In genomic region chr12:52190860-52191729, GRCh38 we compare ENCODE assay signal across 15 cellular contexts. TPM values are rescaled to one million over a fixed set of nuclear protein-coding genes. Genes with fewer than 3 reads are reported as not detected.
DNase-seq lines count a peak whose midpoint lies in the region; ATAC-seq, FAIRE-seq and TF ChIP-seq lines count a peak whose summit lies in the region.
"Had no signal": no experiment of that assay in that cellular context is flagged by ENCODE, and none has a peak within 500 bp of the region (broad histone marks: within the 10 kb centered on the region; RNA-seq: fewer than 3 reads in every experiment).

No MANE protein-coding gene starts in this region.

- H3K4me3 Mint-ChIP-seq in T-helper 17 cell = no peak overlapping the region
- H3K4me3 Mint-ChIP-seq: activated CD4-positive, alpha-beta T cell treated with anti-CD3 and anti-CD28 coated beads, Interleukin-2, amount 10 ng/mL, durations not matched to agents 7 days and 5 days; naive B cell had no signal

- H3K27me3 ChIP-seq in IMR-90 (ENCODE audit: control insufficient read depth, insufficient read depth, low read length) (no peaks in the 10 kb centered on the region), endothelial cell of umbilical vein (ENCODE audit: control insufficient read depth in 2 of 2, insufficient read depth in 2 of 2, low read length in 2 of 2) (no peaks in the 10 kb centered on the region), osteoblast (ENCODE audit: insufficient read depth, low read length) (no peaks in the 10 kb centered on the region)
- H3K27me3 ChIP-seq: BE2C, dorsolateral prefrontal cortex had no signal

- peaks cover 65% of the 10 kb centered on the region for H3K9me1 ChIP-seq in IMR-90 (ENCODE audit: insufficient read depth, low read length)
- no peaks in the 10 kb centered on the region for H3K9me1 ChIP-seq in endothelial cell of umbilical vein (replicated peaks; ENCODE audit: control insufficient read depth, extremely low read depth, insufficient read depth, low read length)

- POLR2A ChIA-PET in IMR-90 (lab: Charles Lee; ENCODE audit: unreplicated experiment) = no interaction called here
- POLR2A ChIA-PET in endothelial cell of umbilical vein (lab: Charles Lee) = interaction anchor here (0.5 to 1.4 kb wide), 2 partner anchors 25 to 66 kb away, joined by 3 to 13 read pairs; no protein-coding TSS in a partner anchor

- peak overlapping the region; percentile 71 for H3K18ac ChIP-seq in IMR-90 (ENCODE audit: low read depth, low read length)

- peaks cover 10% of the 10 kb centered on the region for H3K4me1 Mint-ChIP-seq in T-helper 17 cell

- no peak for TF ChIP-seq POLR2A in IMR-90 (IDR thresholded peaks at IDR 0.05; ENCODE audit: low read depth, low read length)
- TF ChIP-seq POLR2A in endothelial cell of umbilical vein (IDR thresholded peaks at IDR 0.05; ENCODE audit: low read depth, low read length) = no peak

- ATAC-seq in IMR-90 (ENCODE audit: low read depth) = no peak
- ATAC-seq in T-helper 17 cell = no peak

- peak overlapping the region; percentile 100 for H2BK120ac ChIP-seq in IMR-90 (ENCODE audit: low read depth, low read length)

- peak overlapping the region; percentile 97 for H2AK9ac ChIP-seq in IMR-90 (replicated peaks; ENCODE audit: low read depth, low read length, poor library complexity)

- 94% methylated on average over 7 of the region's 16 CpGs; no CpG with 5 or more reads in 1 of the 2 experiments for WGBS in IMR-90 (ENCODE audit: extremely low coverage in 2 of 2, insufficient read length in 1 of 2), 2 experiments

- H3K9me3 ChIP-seq in IMR-90 (ENCODE audit: control insufficient read depth, insufficient read depth, low read length) (no peaks in the 10 kb centered on the region), endothelial cell of umbilical vein (replicated peaks; ENCODE audit: control insufficient read depth, insufficient read depth, low read length) (no peaks in the 10 kb centered on the region), osteoblast (ENCODE audit: low read depth, low read length) (no peaks in the 10 kb centered on the region), T-helper 17 cell (ENCODE audit: control insufficient read depth, low read length, poor library complexity, severe bottlenecking) (no peaks in the 10 kb centered on the region)
- H3K9me3 ChIP-seq: BE2C had no signal

- H3K4me1 ChIP-seq in IMR-90 (ENCODE audit: control insufficient read depth, insufficient read depth, low read length) (peaks cover 70% of the 10 kb centered on the region), endothelial cell of umbilical vein (ENCODE audit: control insufficient read depth, extremely low read depth, insufficient read depth, low read length) (peaks cover 69% of the 10 kb centered on the region), osteoblast (ENCODE audit: insufficient read depth, low read length) (peaks cover 73% of the 10 kb centered on the region)

- H2AFZ ChIP-seq in IMR-90 (replicated peaks; ENCODE audit: low read length, poor library complexity) = peak overlapping the region; percentile 69
- H2AFZ ChIP-seq in endothelial cell of umbilical vein (ENCODE audit: low read depth, low read length) = no peak overlapping the region
- no peak overlapping the region for H2AFZ ChIP-seq in osteoblast (ENCODE audit: low read length)

- peak overlapping the region; percentile 99 for H2BK5ac ChIP-seq in IMR-90 (ENCODE audit: low read depth, low read length, poor library complexity, severe bottlenecking)

- H3K23ac ChIP-seq in IMR-90 (ENCODE audit: low read depth, low read length) = peak overlapping the region; percentile 90

- BruUV-seq in IMR-90 (replicated peaks; lab: Mats Ljungman, UMichigan) (no TSS peak), endothelial cell of umbilical vein (replicated peaks; lab: Mats Ljungman, UMichigan) (TSS peak; percentile 35)

- H3K27me3 Mint-ChIP-seq in T-helper 17 cell = peaks cover 34% of the 10 kb centered on the region

- peak overlapping the region; percentile 98 for H2AK5ac ChIP-seq in IMR-90 (ENCODE audit: low read depth, low read length)

- H4K20me1 ChIP-seq in IMR-90 (ENCODE audit: insufficient read depth, low read length) = no peaks in the 10 kb centered on the region
- H4K20me1 ChIP-seq in endothelial cell of umbilical vein (replicated peaks; ENCODE audit: control insufficient read depth, extremely low read depth, insufficient read depth, low read length) = no peaks in the 10 kb centered on the region
- no peaks in the 10 kb centered on the region for H4K20me1 ChIP-seq in osteoblast (ENCODE audit: insufficient read depth, low read length)

- FAIRE-seq in endothelial cell of umbilical vein (lab: Jason Lieb, UNC) = no peak
- FAIRE-seq: H54 had no signal

- peak; percentile 86 for DNase-seq in ACHN
- DNase-seq in IMR-90 = peak; percentile 35
- no peak for DNase-seq in endothelial cell of umbilical vein (ENCODE audit: low read depth, low spot score)
- DNase-seq in osteoblast (ENCODE audit: insufficient read length, low spot score, missing footprints) = peak; percentile 86
- no peak for DNase-seq in T-helper 17 cell
- DNase-seq in D341Med (ENCODE audit: low spot score) = no peak
- no peak for DNase-seq in midbrain (lab: John Stamatoyannopoulos, UW)
- no peak for DNase-seq in NCI-H774 (lab: John Stamatoyannopoulos, UW)
- DNase-seq: activated CD4-positive, alpha-beta T cell treated with anti-CD3 and anti-CD28 coated beads, Interleukin-2, amount 10 ng/mL, durations not matched to agents 7 days and 5 days; activated naive CD4-positive, alpha-beta T cell treated with anti-CD3 and anti-CD28 coated beads, Interleukin-2, amount 50 U/mL, for 16 hours; BE2C; dorsolateral prefrontal cortex; naive B cell; NCI-H526 treated with DMSO at 0.1 percent for 48 hours had no signal

- H2BK15ac ChIP-seq in IMR-90 (ENCODE audit: low read depth, low read length) = peak overlapping the region; percentile 72; the same call in 2 of the 3 replicates

- peak overlapping the region; percentile 79; the same call in 1 of the 2 replicates for H3K56ac ChIP-seq in IMR-90 (ENCODE audit: extremely low read depth, insufficient read depth, low read length)

- H4K8ac ChIP-seq in IMR-90 (ENCODE audit: low read depth in 2 of 2, low read length in 2 of 2) = peak overlapping the region; percentile 91 to 92

- TF ChIP-seq CTCF in IMR-90 (conservative IDR thresholded peaks at IDR 0.05; ENCODE audit: low read depth, low read length) = no peak
- TF ChIP-seq CTCF in endothelial cell of umbilical vein (IDR thresholded peaks at IDR 0.05; ENCODE audit: extremely low read depth in 1 of 2, insufficient read depth in 1 of 2, low read depth in 1 of 2, low read length in 2 of 2) = no peak
- TF ChIP-seq CTCF in osteoblast (IDR thresholded peaks at IDR 0.05; ENCODE audit: extremely low read depth, low read depth, low read length) = no peak

- H3K27ac ChIP-seq in IMR-90 (ENCODE audit: insufficient read depth, low read length) = peak overlapping the region; percentile 90
- peak overlapping the region; percentile 87 for H3K27ac ChIP-seq in endothelial cell of umbilical vein (ENCODE audit: insufficient read depth, low read depth, low read length)
- peak overlapping the region; percentile 83 for H3K27ac ChIP-seq in osteoblast (ENCODE audit: low read depth, low read length)
- H3K27ac ChIP-seq: dorsolateral prefrontal cortex had no signal

- H3K79me1 ChIP-seq in IMR-90 (ENCODE audit: low read depth in 1 of 2, low read length in 2 of 2) = peaks cover 0 to 41% of the 10 kb centered on the region in 2 experiments; a peak in 2 of 4 replicates

- peak overlapping the region; percentile 99 for H2BK20ac ChIP-seq in IMR-90 (ENCODE audit: low read depth, low read length)

- CTCF ChIA-PET in IMR-90 (lab: Yijun Ruan, JAX) = interaction anchor here (1.0 to 2.1 kb wide), 2 partner anchors 22 to 88 kb away, joined by 3 to 9 read pairs; no protein-coding TSS in a partner anchor
- CTCF ChIA-PET in endothelial cell of umbilical vein (lab: Charles Lee) = interaction anchor here (1.8 to 12.0 kb wide), 5 partner anchors 8 to 30 kb away, joined by 7 to 138 read pairs (median 10); no protein-coding TSS in a partner anchor

- intact Hi-C loops in IMR-90 (cut with micrococcal nuclease) = no loop called here
- intact Hi-C loops in endothelial cell of umbilical vein (cut with micrococcal nuclease) = no loop called here

- peak overlapping the region; percentile 93 for H4K5ac ChIP-seq in IMR-90 (ENCODE audit: low read depth, low read length)

- H4K91ac ChIP-seq in IMR-90 (ENCODE audit: insufficient read depth, low read depth, low read length) = peak overlapping the region; percentile 100

- no peaks in the 10 kb centered on the region for H3K79me2 ChIP-seq in endothelial cell of umbilical vein (ENCODE audit: control insufficient read depth, insufficient read depth, low read length)
- H3K79me2 ChIP-seq in osteoblast (ENCODE audit: insufficient read depth, low read length) = no peaks in the 10 kb centered on the region

- in situ Hi-C loops in ACHN (cut with HindIII; ENCODE audit: low pct_ligation_motif_present, low pct_unique_long_range_greater_than_20kb, low sequenced_read_pairs) (no loop called here), IMR-90 (cut with MboI; ENCODE audit: low sequenced_read_pairs) (no loop called here)

- H3K4me2 ChIP-seq in IMR-90 (ENCODE audit: low read depth, low read length) (no peak overlapping the region), endothelial cell of umbilical vein (ENCODE audit: insufficient read depth, low read length) (no peak overlapping the region), osteoblast (ENCODE audit: insufficient read depth, low read length) (peak overlapping the region; percentile 23)

- H3K36me3 ChIP-seq in IMR-90 (ENCODE audit: control insufficient read depth, insufficient read depth, low read length) = no peaks in the 10 kb centered on the region
- H3K36me3 ChIP-seq in endothelial cell of umbilical vein (ENCODE audit: control insufficient read depth in 2 of 2, extremely low read depth in 1 of 2, insufficient read depth in 2 of 2, low read length in 2 of 2) = no peaks in the 10 kb centered on the region
- no peaks in the 10 kb centered on the region for H3K36me3 ChIP-seq in osteoblast (ENCODE audit: insufficient read depth, low read length)
- H3K36me3 ChIP-seq: BE2C had no signal

- H3K4me3 ChIP-seq in IMR-90 (ENCODE audit: insufficient read depth, low read depth, low read length) = no peak overlapping the region
- H3K4me3 ChIP-seq in endothelial cell of umbilical vein (replicated peaks in 1 of 3; ENCODE audit: insufficient read depth in 1 of 3, low read depth in 1 of 3, low read length in 3 of 3) = no peak overlapping the region
- no peak overlapping the region for H3K4me3 ChIP-seq in osteoblast (ENCODE audit: insufficient read depth, low read length)
- H3K4me3 ChIP-seq: dorsolateral prefrontal cortex had no signal

- H3K27ac Mint-ChIP-seq in T-helper 17 cell = no peak overlapping the region
- H3K27ac Mint-ChIP-seq: activated CD4-positive, alpha-beta T cell treated with anti-CD3 and anti-CD28 coated beads, Interleukin-2, amount 10 ng/mL, durations not matched to agents 7 days and 5 days; naive B cell had no signal

- peak overlapping the region; percentile 99 for H3K4ac ChIP-seq in IMR-90 (ENCODE audit: low read depth, low read length)

- H3K14ac ChIP-seq in IMR-90 (replicated peaks; ENCODE audit: low read depth, low read length) = peak overlapping the region; percentile 87

- H3K9ac ChIP-seq in IMR-90 (ENCODE audit: low read depth, low read length) (peak overlapping the region; percentile 18; the same call in 1 of the 2 replicates), endothelial cell of umbilical vein (replicated peaks; ENCODE audit: extremely low read depth, insufficient read depth, low read length) (peak overlapping the region; percentile 61)

- dilution Hi-C loops in IMR-90 (cut with HindIII; ENCODE audit: low sequenced_read_pairs, unreplicated experiment) = no loop called here
- dilution Hi-C loops in endothelial cell of umbilical vein (cut with MboI; ENCODE audit: extremely low pct_ligation_motif_present, low sequenced_read_pairs) = no loop called here

- TF ChIP-seq RAD21 in IMR-90 (IDR thresholded peaks at IDR 0.05; ENCODE audit: low read length) = no peak

- no peaks in the 10 kb centered on the region for H3K36me3 Mint-ChIP-seq in T-helper 17 cell (ENCODE audit: low read depth)
- H3K36me3 Mint-ChIP-seq: naive B cell had no signal

RNA-seq across cellular contexts. Expression of gene KRT80, which starts 0.7 kb away (rescaled TPM):
- total RNA-seq in IMR-90 (2012; rRNA removed) = 0.54 and 0.56 TPM in 2 replicates
- polyA plus RNA-seq in IMR-90 (2012; rRNA removed) = 3.4 TPM in 2 replicates
- 1.2 and 2.4 TPM in 2 replicates for polyA plus RNA-seq in IMR-90 (2012; cell fraction: cytosol; rRNA removed)
- 14.7 and 18.0 TPM in 2 replicates for polyA plus RNA-seq in IMR-90 (2012; cell fraction: nucleus; rRNA removed; ENCODE audit: low replicate concordance)
- 21.7 and 23.7 TPM in 2 replicates for total RNA-seq in endothelial cell of umbilical vein
- 12.3 and 13.6 TPM in 2 replicates for polyA plus RNA-seq in endothelial cell of umbilical vein
- polyA plus RNA-seq in endothelial cell of umbilical vein (2011; cell fraction: cytosol; rRNA removed) = 14.2 and 14.7 TPM in 2 replicates
- 21.6 and 24.7 TPM in 2 replicates for polyA plus RNA-seq in endothelial cell of umbilical vein (2011; cell fraction: nucleus; rRNA removed)
- polyA plus RNA-seq in endothelial cell of umbilical vein (2012) = 6.5 and 10.4 TPM in 2 replicates
- 11.6 and 14.8 TPM in 2 replicates for polyA minus RNA-seq in endothelial cell of umbilical vein
- 68.4 TPM for polyA minus RNA-seq in endothelial cell of umbilical vein (2011; cell fraction: cytosol; rRNA and poly(A)+ RNA removed)
- polyA minus RNA-seq in endothelial cell of umbilical vein (2011; cell fraction: nucleus; rRNA and poly(A)+ RNA removed) = 5.7 and 6.3 TPM in 2 replicates
- total RNA-seq in osteoblast = 0.59 and 0.72 TPM in 2 replicates
- total RNA-seq in T-helper 17 cell = not detected
- total RNA-seq: activated CD4-positive, alpha-beta T cell treated with anti-CD3 and anti-CD28 coated beads, Interleukin-2, amount 10 ng/mL, durations not matched to agents 7 days and 5 days had no signal

RNA-seq across cellular contexts. Expression of gene KRT7, which starts 41.9 kb away (rescaled TPM):
- total RNA-seq in IMR-90 (2012; rRNA removed) = 0.54 and 1.4 TPM in 2 replicates
- polyA plus RNA-seq in IMR-90 (2012; rRNA removed) = 1.4 and 1.7 TPM in 2 replicates
- polyA plus RNA-seq in IMR-90 (2012; cell fraction: cytosol; rRNA removed) = 2.5 and 3.4 TPM in 2 replicates
- polyA plus RNA-seq in IMR-90 (2012; cell fraction: nucleus; rRNA removed; ENCODE audit: low replicate concordance) = 0.60 and 1.7 TPM in 2 replicates
- total RNA-seq in endothelial cell of umbilical vein = 293 and 420 TPM in 2 replicates
- polyA plus RNA-seq in endothelial cell of umbilical vein = 120 and 131 TPM in 2 replicates
- 170 and 179 TPM in 2 replicates for polyA plus RNA-seq in endothelial cell of umbilical vein (2011; cell fraction: cytosol; rRNA removed)
- polyA plus RNA-seq in endothelial cell of umbilical vein (2011; cell fraction: nucleus; rRNA removed) = 202 and 253 TPM in 2 replicates
- polyA plus RNA-seq in endothelial cell of umbilical vein (2012) = 398 and 588 TPM in 2 replicates
- polyA minus RNA-seq in endothelial cell of umbilical vein = 110 and 113 TPM in 2 replicates
- 331 TPM for polyA minus RNA-seq in endothelial cell of umbilical vein (2011; cell fraction: cytosol; rRNA and poly(A)+ RNA removed)
- 34.1 and 37.4 TPM in 2 replicates for polyA minus RNA-seq in endothelial cell of umbilical vein (2011; cell fraction: nucleus; rRNA and poly(A)+ RNA removed)
- 20.9 and 27.9 TPM in 2 replicates for total RNA-seq in osteoblast
- under 1 TPM in 1 of 2 donors, not detected in 1; 0.70 TPM for total RNA-seq in T-helper 17 cell

Comparison
In these comparisons a context has a peak if more than half of its experiments do, and no peak if none do; other contexts are left out.
1. DNase-seq: peak in ACHN (single experiment), IMR-90 (single experiment) and osteoblast (single experiment); none in endothelial cell of umbilical vein (single experiment), T-helper 17 cell (0 of 3), D341Med (single experiment), midbrain (single experiment) and NCI-H774 (single experiment).
2. RNA of gene KRT80, which starts 0.7 kb away (total RNA-seq): 21.7 to 23.7 TPM in endothelial cell of umbilical vein; 0.59 to 0.72 TPM in osteoblast, 0.54 to 0.56 TPM in IMR-90 and not detected in T-helper 17 cell; every median in the first group is over 10 times any median in the second.
3. Peak in every context shown above with its lines, with median percentiles within 50 percentile points of each other: H3K27ac ChIP-seq.